ENCODE assay signal across 8 cellular contexts in the genomic region with DNA sequence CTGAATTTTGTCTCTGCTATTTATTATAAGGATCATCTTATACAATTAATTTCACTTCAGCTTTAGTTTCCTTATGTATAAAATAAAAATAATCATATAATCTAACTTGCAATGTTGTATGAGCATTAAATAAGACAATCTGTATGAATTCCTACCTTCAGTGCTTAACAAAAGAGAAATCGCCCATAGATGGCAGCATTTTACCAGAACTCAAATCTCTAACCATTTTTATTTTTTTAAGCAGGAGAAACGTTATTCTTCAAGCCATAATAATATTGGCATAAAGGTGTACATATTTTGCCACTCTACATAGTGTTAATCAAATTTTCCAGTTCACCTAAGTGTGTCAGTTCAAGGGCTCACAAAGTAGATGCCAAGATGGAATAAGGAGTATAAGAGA.
DNase-seq lines count a peak whose midpoint lies in the region; ATAC-seq, FAIRE-seq and TF ChIP-seq lines count a peak whose summit lies in the region.

No MANE protein-coding gene starts in this region.

- no peak for FAIRE-seq in GM12892 (lab: Jason Lieb, UNC)

- CTCF ChIA-PET in AG04449 (lab: Yijun Ruan, JAX): interaction anchor here (1.2 to 1.7 kb wide), 3 partner anchors 11 to 340 kb away, joined by 3 to 4 read pairs (median 3); no protein-coding TSS in a partner anchor

- H3K4me3 ChIP-seq in AG04449 (ENCODE audit: low read depth, low read length) (no peak overlapping the region), adipocyte (ENCODE audit: low read length) (no peak overlapping the region)
- no peak overlapping the region for H3K4me3 ChIP-seq in effector memory CD4-positive, alpha-beta T cell (ENCODE audit: insufficient read depth, low read depth, low read length, poor library complexity, severe bottlenecking)

- DNase-seq in AG04449 (ENCODE audit: low read depth, low spot score) (no peak), H4 (ENCODE audit: low spot score) (peak; percentile 18), adipocyte (ENCODE audit: low read depth) (peak; percentile 74), kidney glomerular epithelial cell (lab: John Stamatoyannopoulos, UW) (peak; percentile 32), GM12892 (ENCODE audit: insufficient read length) (no peak), CD1c-positive myeloid dendritic cell (ENCODE audit: extremely low spot score) (no peak)
- no peak for DNase-seq in effector memory CD4-positive, alpha-beta T cell

- H3K27ac ChIP-seq in effector memory CD4-positive, alpha-beta T cell (ENCODE audit: insufficient read depth, low read length, poor library complexity, severe bottlenecking): no peak overlapping the region

- H3K36me3 ChIP-seq in adipocyte (ENCODE audit: control insufficient read depth, insufficient read depth, low read length, severe bottlenecking): no peaks in the 10 kb centered on the region
- H3K36me3 ChIP-seq in effector memory CD4-positive, alpha-beta T cell (ENCODE audit: control insufficient read depth, insufficient read depth, low read length): no peaks in the 10 kb centered on the region

- no peak for ATAC-seq in HG03025 (IDR thresholded peaks at IDR 0.05; ENCODE audit: low FRiP score, unreplicated experiment)

- TF ChIP-seq POLR2A in GM12892 (IDR thresholded peaks at IDR 0.05; ENCODE audit: low read depth, low read length): no peak

- no peaks in the 10 kb centered on the region for H3K9me3 ChIP-seq in adipocyte (ENCODE audit: control insufficient read depth, low read length)
- no peaks in the 10 kb centered on the region for H3K9me3 ChIP-seq in effector memory CD4-positive, alpha-beta T cell (ENCODE audit: control insufficient read depth, low read length)

- no peaks in the 10 kb centered on the region for H3K27me3 ChIP-seq in adipocyte (replicated peaks; ENCODE audit: control insufficient read depth, insufficient read depth, low read length)
- no peaks in the 10 kb centered on the region for H3K27me3 ChIP-seq in effector memory CD4-positive, alpha-beta T cell (replicated peaks; ENCODE audit: control insufficient read depth, insufficient read depth, low read length, poor library complexity, severe bottlenecking)

- POLR2A ChIA-PET in AG04449 (lab: Yijun Ruan, JAX): no interaction called here

- peak; percentile 7 for TF ChIP-seq CTCF in AG04449 (IDR thresholded peaks at IDR 0.05; ENCODE audit: insufficient read depth, low read length, missing control alignments)

- H3K4me1 ChIP-seq in adipocyte (ENCODE audit: control insufficient read depth, insufficient read depth, low read length): no peaks in the 10 kb centered on the region
- H3K4me1 ChIP-seq in effector memory CD4-positive, alpha-beta T cell (ENCODE audit: control insufficient read depth, insufficient read depth, low read length, poor library complexity, severe bottlenecking): no peaks in the 10 kb centered on the region

- H3K9ac ChIP-seq in adipocyte (ENCODE audit: low read length): no peak overlapping the region

Comparison
In these comparisons a context has a peak if more than half of its experiments do, and no peak if none do; other contexts are left out.
1. DNase-seq: peak in H4 (single experiment), adipocyte (single experiment) and kidney glomerular epithelial cell (single experiment); none in AG04449 (single experiment), effector memory CD4-positive, alpha-beta T cell (0 of 3), GM12892 (single experiment) and CD1c-positive myeloid dendritic cell (single experiment).